Comparison of ENCODE assay signal across 25 cellular contexts in genomic region chr4:31334086-31334910, GRCh38.
"Had no signal": no experiment of that assay in that cellular context is flagged by ENCODE, and none has a peak within 500 bp of the region (broad histone marks: within the 10 kb centered on the region; RNA-seq: fewer than 3 reads in every experiment).

No MANE protein-coding gene starts in this region.

- FAIRE-seq: astrocyte, RCC 7860 had no signal

- DNase-seq: activated B cell treated with CpG ODN at 0.5 μM for 24 hours; activated CD4-positive, alpha-beta T cell treated with anti-CD3 and anti-CD28 coated beads for 1 hour; activated CD4-positive, alpha-beta T cell treated with anti-CD3 and anti-CD28 coated beads, Interleukin-2, amount 10 ng/mL, durations not matched to agents 24 days and 14 days; activated CD4-positive, alpha-beta T cell treated with anti-CD3 and anti-CD28 coated beads, Interleukin-2, amount 50 U/mL, for 48 hours; activated CD8-positive, alpha-beta memory T cell treated with anti-CD3 and anti-CD28 coated beads, Interleukin-2, amount 10 ng/mL, durations not matched to agents 7 days and 5 days; activated effector memory CD4-positive, alpha-beta T cell treated with Interleukin-2 at 50 U/mL for 16 hours; activated naive CD4-positive, alpha-beta T cell; activated naive CD8-positive, alpha-beta T cell treated with anti-CD3 and anti-CD28 coated beads, Interleukin-2, amount 50 U/mL, for 24 hours; activated T-cell treated with anti-CD3 and anti-CD28 coated beads, Interleukin-2, amount 50 U/mL, for 24 hours; amygdala; KG1; NCI-H1048; NCI-H1417; NCI-H1694 treated with DMSO at 0.1 percent for 48 hours; NCI-H2029 treated with DMSO at 0.1 percent for 48 hours; NCI-H345; NCI-H510A; NCI-H526 treated with DMSO at 0.1 percent for 48 hours; NCI-H82; SHP77 treated with DMSO at 0.1 percent for 48 hours; T-helper 17 cell; T-helper 9 cell had no signal

- ATAC-seq: activated CD8-positive, alpha-beta memory T cell treated with anti-CD3 and anti-CD28 coated beads, Interleukin-2, amount 10 ng/mL, durations not matched to agents 7 days and 5 days; activated naive CD4-positive, alpha-beta T cell treated with anti-CD3 and anti-CD28 coated beads, Interleukin-2, amount 50 U/mL, for 72 hours; activated naive CD8-positive, alpha-beta T cell treated with anti-CD3 and anti-CD28 coated beads, Interleukin-2, amount 50 U/mL, for 24 hours; T-helper 17 cell had no signal
